In genomic region chr20:58112017-58112781, GRCh38 we compare ENCODE assay signal across 11 cellular contexts.
A peak's percentile ranks its signal among the peaks of the same experiment; 100 is the strongest.
DNase-seq lines count a peak whose midpoint lies in the region; ATAC-seq and TF ChIP-seq lines count a peak whose summit lies in the region.
"Had no signal": no experiment of that assay in that cellular context is flagged by ENCODE, and none has a peak within 500 bp of the region (broad histone marks: within the 10 kb centered on the region; RNA-seq: fewer than 3 reads in every experiment).

No MANE protein-coding gene starts in this region.

- no peaks in the 10 kb centered on the region for H3K36me3 Mint-ChIP-seq in activated T-helper 2 cell treated with anti-CD3 and anti-CD28 coated beads, Interferon-gamma antibody, Interleukin-2, Interleukin-4, amounts not matched to agents 10 μg/mL and 5 μg/mL and 100 μg/mL, durations not matched to agents 14 hours and 24 hours and 36 hours (ENCODE audit: low read depth)

- no peaks in the 10 kb centered on the region for H3K27me3 ChIP-seq in smooth muscle cell (ENCODE audit: low read depth)

- peaks cover 8% of the 10 kb centered on the region for H3K4me1 ChIP-seq in smooth muscle cell (ENCODE audit: low read depth)

- no peaks in the 10 kb centered on the region for H3K9me3 Mint-ChIP-seq in activated T-helper 2 cell treated with anti-CD3 and anti-CD28 coated beads, Interferon-gamma antibody, Interleukin-2, Interleukin-4, amounts not matched to agents 10 μg/mL and 5 μg/mL and 100 μg/mL, durations not matched to agents 14 hours and 24 hours and 36 hours

- peaks cover 6% of the 10 kb centered on the region for H3K27me3 Mint-ChIP-seq in activated T-helper 2 cell treated with anti-CD3 and anti-CD28 coated beads, Interferon-gamma antibody, Interleukin-2, Interleukin-4, amounts not matched to agents 10 μg/mL and 5 μg/mL and 100 μg/mL, durations not matched to agents 14 hours and 24 hours and 36 hours (ENCODE audit: low read depth)

- peak overlapping the region; percentile 27 for H3K27ac ChIP-seq in smooth muscle cell (ENCODE audit: low read depth)

- ATAC-seq in GM18519 (IDR thresholded peaks at IDR 0.05; ENCODE audit: low FRiP score, unreplicated experiment), result peak; percentile 47
- ATAC-seq in GM21528 (IDR thresholded peaks at IDR 0.05; ENCODE audit: low FRiP score, unreplicated experiment), result no peak

- no peak overlapping the region for H3K9ac ChIP-seq in smooth muscle cell (ENCODE audit: low read depth)

- H4K20me1 ChIP-seq in smooth muscle cell (ENCODE audit: low read depth), result no peaks in the 10 kb centered on the region

- H3K79me2 ChIP-seq in smooth muscle cell (ENCODE audit: low read depth), result no peaks in the 10 kb centered on the region

- no peak overlapping the region for H2AFZ ChIP-seq in smooth muscle cell (ENCODE audit: low read depth)

- no peak for TF ChIP-seq CTCF in epithelial cell of esophagus (IDR thresholded peaks at IDR 0.05; ENCODE audit: insufficient read depth, low read depth, low read length, missing control alignments)
- TF ChIP-seq CTCF in smooth muscle cell (IDR thresholded peaks at IDR 0.05; ENCODE audit: borderline replicate concordance, insufficient read depth, poor library complexity, severe bottlenecking), result no peak

- H3K27ac Mint-ChIP-seq in activated T-helper 2 cell treated with anti-CD3 and anti-CD28 coated beads, Interferon-gamma antibody, Interleukin-2, Interleukin-4, amounts not matched to agents 10 μg/mL and 5 μg/mL and 100 μg/mL, durations not matched to agents 14 hours and 24 hours and 36 hours, result no peak overlapping the region

- no peak overlapping the region for H3K4me3 Mint-ChIP-seq in activated T-helper 2 cell treated with anti-CD3 and anti-CD28 coated beads, Interferon-gamma antibody, Interleukin-2, Interleukin-4, amounts not matched to agents 10 μg/mL and 5 μg/mL and 100 μg/mL, durations not matched to agents 14 hours and 24 hours and 36 hours (ENCODE audit: low read depth)

- WGBS in smooth muscle cell (ENCODE audit: low lambda C conversion rate), result 73% methylated on average over 7 of the region's 7 CpGs

- no peak overlapping the region for H3K4me3 ChIP-seq in epithelial cell of esophagus (ENCODE audit: low read length)
- no peak overlapping the region for H3K4me3 ChIP-seq in smooth muscle cell

- H3K9me3 ChIP-seq in smooth muscle cell (replicated peaks; ENCODE audit: low read depth), result no peaks in the 10 kb centered on the region

- intact Hi-C loops in activated T-helper 2 cell treated with anti-CD3 and anti-CD28 coated beads, Interferon-gamma antibody, Interleukin-2, Interleukin-4, amounts not matched to agents 10 μg/mL and 5 μg/mL and 100 μg/mL, durations not matched to agents 14 hours and 24 hours and 36 hours (cut with micrococcal nuclease), result no loop called here

- H3K36me3 ChIP-seq in smooth muscle cell (ENCODE audit: low read depth), result no peaks in the 10 kb centered on the region

- no peaks in the 10 kb centered on the region for H3F3A ChIP-seq in smooth muscle cell (ENCODE audit: low read depth)

- peak overlapping the region; percentile 15 for H3K4me2 ChIP-seq in smooth muscle cell

- DNase-seq in NOMO-1 treated with DMSO at 0.1 percent for 48 hours (lab: John Stamatoyannopoulos, UW; ENCODE audit: unreplicated experiment), result peak; percentile 69
- DNase-seq in epithelial cell of esophagus (ENCODE audit: low read depth), result peak; percentile 96
- no peak for DNase-seq in smooth muscle cell (lab: John Stamatoyannopoulos, UW; ENCODE audit: unreplicated experiment)
- DNase-seq in activated T-helper 2 cell treated with anti-CD3 and anti-CD28 coated beads, Interferon-gamma antibody, Interleukin-2, Interleukin-4, amounts not matched to agents 10 μg/mL and 5 μg/mL and 100 μg/mL, durations not matched to agents 14 hours and 24 hours and 36 hours (ENCODE audit: low spot score), result no peak
- no peak for DNase-seq in SK-N-DZ (ENCODE audit: low spot score)
- DNase-seq: activated CD4-positive, alpha-beta T cell treated with anti-CD3 and anti-CD28 coated beads, Interleukin-2, amount 50 U/mL, for 4 hours; aorta; NCI-H1105 treated with DMSO at 0.1 percent for 48 hours; occipital lobe had no signal

- no peaks in the 10 kb centered on the region for H3K4me1 Mint-ChIP-seq in activated T-helper 2 cell treated with anti-CD3 and anti-CD28 coated beads, Interferon-gamma antibody, Interleukin-2, Interleukin-4, amounts not matched to agents 10 μg/mL and 5 μg/mL and 100 μg/mL, durations not matched to agents 14 hours and 24 hours and 36 hours (ENCODE audit: low read depth)

Comparison
In these comparisons a context has a peak if more than half of its experiments do, and no peak if none do; other contexts are left out.
1. DNase-seq: peak in NOMO-1 treated with DMSO at 0.1 percent for 48 hours (single experiment) and epithelial cell of esophagus (single experiment); none in smooth muscle cell (single experiment), activated T-helper 2 cell treated with anti-CD3 and anti-CD28 coated beads, Interferon-gamma antibody, Interleukin-2, Interleukin-4, amounts not matched to agents 10 μg/mL and 5 μg/mL and 100 μg/mL, durations not matched to agents 14 hours and 24 hours and 36 hours (single experiment) and SK-N-DZ (single experiment).